Comparison of ENCODE assay signal across 30 cellular contexts in the genomic region with DNA sequence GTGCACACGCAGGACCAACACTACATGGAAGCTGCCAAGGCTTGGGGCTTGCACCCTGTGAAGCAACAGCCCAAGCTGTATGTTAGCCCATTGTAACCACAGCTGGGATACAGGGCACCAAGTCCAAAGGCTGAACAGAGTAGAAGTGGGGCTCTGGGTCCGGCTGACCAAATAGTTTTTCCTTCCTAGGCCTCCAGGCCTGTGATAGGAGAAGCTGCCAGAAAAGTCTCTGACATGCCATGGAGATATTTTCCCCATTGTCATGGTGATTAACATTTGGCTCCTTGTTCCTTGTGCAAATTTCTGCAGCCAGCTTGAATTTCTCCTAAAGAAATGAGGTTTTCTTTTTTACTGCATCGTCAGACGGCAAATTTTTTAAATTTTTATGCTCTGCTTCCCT.
"Had no signal": no experiment of that assay in that cellular context is flagged by ENCODE, and none has a peak within 500 bp of the region (broad histone marks: within the 10 kb centered on the region; RNA-seq: fewer than 3 reads in every experiment).

No MANE protein-coding gene starts in this region.

- H3K4me1 ChIP-seq: left lung, lower lobe of right lung, pancreas, prostate gland, stomach, testis, thyroid gland, transverse colon, upper lobe of left lung, vagina had no signal

- H3K27ac Mint-ChIP-seq: mesothelial cell of epicardium; naive thymus-derived CD4-positive, alpha-beta T cell; natural killer cell treated with Interleukin-12 subunit alpha and Interleukin-12 subunit beta and Interleukin-15 and Interleukin-18, amount 100 ng/mL, for 72 hours; stimulated activated naive B cell treated with anti-CD40 and anti-IgM and Interleukin-4, amounts not matched to agents 10 μg/mL and 1 μg/mL and 100 μg/mL, for 72 hours had no signal

- DNase-seq: hypothalamus; kidney; left colon; left lung; lower lobe of right lung; mammary epithelial cell; mesenchymal stem cell; naive thymus-derived CD4-positive, alpha-beta T cell; nucleus accumbens; pancreas; posterior cingulate gyrus; retina; right cardiac atrium; stimulated activated CD4-positive, alpha-beta T cell treated with anti-CD3 and anti-CD28 coated beads, Interleukin-12 subunit alpha, Interleukin-12 subunit beta, amount 100 ng/mL, for 4 hours; stimulated activated CD4-positive, alpha-beta T cell treated with anti-CD3 and anti-CD28 coated beads, Interleukin-15, amount 100 ng/mL, for 24 hours; stimulated activated CD4-positive, alpha-beta T cell treated with anti-CD3 and anti-CD28 coated beads, Interleukin-2, amount 100 ng/mL, for 24 hours; stimulated activated CD4-positive, alpha-beta T cell treated with anti-CD3 and anti-CD28 coated beads, Interleukin-4, amount 100 ng/mL, for 1 hour; stimulated activated naive B cell treated with anti-CD40 and anti-IgM and Interleukin-4, amounts not matched to agents 10 μg/mL and 1 μg/mL and 100 μg/mL, for 72 hours; stimulated activated naive CD8-positive, alpha-beta T cell treated with anti-CD3 and anti-CD28 coated beads, Interleukin-15, Interleukin-2, amounts not matched to agents 100 U/mL and 50 U/mL, for 24 hours; stomach; testis; thyroid gland; transverse colon; upper lobe of left lung had no signal

- H3K4me1 Mint-ChIP-seq: mesothelial cell of epicardium; stimulated activated naive B cell treated with anti-CD40 and anti-IgM and Interleukin-4, amounts not matched to agents 10 μg/mL and 1 μg/mL and 100 μg/mL, for 72 hours had no signal

- H3K9me3 ChIP-seq: left lung, lower lobe of right lung, pancreas, prostate gland, stomach, testis, thyroid gland, transverse colon, upper lobe of left lung, vagina had no signal

- H3K27ac ChIP-seq: left lung, lower lobe of right lung, pancreas, prostate gland, skin epidermis, stomach, testis, thyroid gland, transverse colon, upper lobe of left lung, vagina had no signal

- H3K27me3 Mint-ChIP-seq: naive thymus-derived CD4-positive, alpha-beta T cell; stimulated activated naive B cell treated with anti-CD40 and anti-IgM and Interleukin-4, amounts not matched to agents 10 μg/mL and 1 μg/mL and 100 μg/mL, for 72 hours had no signal

- H3K9me3 Mint-ChIP-seq: natural killer cell treated with Interleukin-12 subunit alpha and Interleukin-12 subunit beta and Interleukin-15 and Interleukin-18, amount 100 ng/mL, for 72 hours; stimulated activated naive B cell treated with anti-CD40 and anti-IgM and Interleukin-4, amounts not matched to agents 10 μg/mL and 1 μg/mL and 100 μg/mL, for 72 hours had no signal

- H3K36me3 ChIP-seq: left lung, lower lobe of right lung, pancreas, prostate gland, stomach, thyroid gland, transverse colon, upper lobe of left lung, vagina had no signal

- H3K4me3 ChIP-seq: left lung, lower lobe of right lung, pancreas, prostate gland, skin epidermis, stomach, testis, thyroid gland, transverse colon, upper lobe of left lung, vagina had no signal

- H3K27me3 ChIP-seq: left lung, pancreas, stomach, testis, thyroid gland, transverse colon, upper lobe of left lung, vagina had no signal

- H3K4me3 Mint-ChIP-seq: mesothelial cell of epicardium; naive thymus-derived CD4-positive, alpha-beta T cell; natural killer cell treated with Interleukin-12 subunit alpha and Interleukin-12 subunit beta and Interleukin-15 and Interleukin-18, amount 100 ng/mL, for 72 hours; stimulated activated naive B cell treated with anti-CD40 and anti-IgM and Interleukin-4, amounts not matched to agents 10 μg/mL and 1 μg/mL and 100 μg/mL, for 72 hours had no signal

- ATAC-seq: left colon; left lung; lower lobe of right lung; naive thymus-derived CD4-positive, alpha-beta T cell; natural killer cell treated with Interleukin-12 subunit alpha and Interleukin-12 subunit beta and Interleukin-15 and Interleukin-18, amount 100 ng/mL, for 72 hours; pancreas; right cardiac atrium; sciatic nerve; stimulated activated naive B cell treated with anti-CD40 and anti-IgM and Interleukin-4, amounts not matched to agents 10 μg/mL and 1 μg/mL and 100 μg/mL, for 72 hours; stimulated activated naive CD8-positive, alpha-beta T cell treated with anti-CD3 and anti-CD28 coated beads, Interleukin-15, Interleukin-2, amounts not matched to agents 100 U/mL and 50 U/mL, for 24 hours had no signal

- H3K36me3 Mint-ChIP-seq: mesothelial cell of epicardium; naive thymus-derived CD4-positive, alpha-beta T cell; natural killer cell treated with Interleukin-12 subunit alpha and Interleukin-12 subunit beta and Interleukin-15 and Interleukin-18, amount 100 ng/mL, for 72 hours; stimulated activated naive B cell treated with anti-CD40 and anti-IgM and Interleukin-4, amounts not matched to agents 10 μg/mL and 1 μg/mL and 100 μg/mL, for 72 hours had no signal
